ENCODE assay signal across 18 cellular contexts in genomic region chr22:34045311-34045710, GRCh38.
"Had no signal": no experiment of that assay in that cellular context is flagged by ENCODE, and none has a peak within 500 bp of the region (broad histone marks: within the 10 kb centered on the region; RNA-seq: fewer than 3 reads in every experiment).

No MANE protein-coding gene starts in this region.

- DNase-seq: KBM-7, MM.1S, NCI-H1092 treated with DMSO at 0.1 percent for 48 hours, NCI-H1436, NCI-H187, NCI-H2029, NCI-H2081 treated with DMSO at 0.1 percent for 48 hours, NCI-H2171, NCI-H226, NCI-H446, NCI-H510A, NCI-H524 treated with DMSO at 0.1 percent for 48 hours, NCI-H69, NCI-H774, SHP77, SK-N-SH had no signal

- H3K9me3 ChIP-seq: SK-N-SH had no signal

- H3K27ac ChIP-seq: HL-60, RWPE1 had no signal

- H3K4me2 ChIP-seq: SK-N-SH had no signal

- H3K9me2 ChIP-seq: SK-N-SH had no signal

- H3K9ac ChIP-seq: SK-N-SH had no signal
